In genomic region chr16:26457061-26457460, GRCh38 we compare ENCODE assay signal across 19 cellular contexts.
DNase-seq lines count a peak whose midpoint lies in the region; ATAC-seq and TF ChIP-seq lines count a peak whose summit lies in the region.
"Had no signal": no experiment of that assay in that cellular context is flagged by ENCODE, and none has a peak within 500 bp of the region (broad histone marks: within the 10 kb centered on the region; RNA-seq: fewer than 3 reads in every experiment).

No MANE protein-coding gene starts in this region.

- H3K4me3 ChIP-seq in cardiac muscle cell (no peak overlapping the region), trophoblast cell (ENCODE audit: low read depth, low read length) (no peak overlapping the region)
- H3K4me3 ChIP-seq: GM12878, GM23248 had no signal

- DNase-seq in cardiac muscle cell (ENCODE audit: low read depth in 1 of 2, low spot score in 1 of 2): peak in 1 of 2 donors; percentile 4
- DNase-seq in left cardiac atrium: no peak
- DNase-seq in inferior parietal cortex (ENCODE audit: extremely low spot score): peak; percentile 58
- no peak for DNase-seq in trophoblast cell
- DNase-seq in AG08396 (ENCODE audit: low spot score): no peak
- DNase-seq in omental fat pad (ENCODE audit: low spot score): no peak
- DNase-seq: AML-193; C1 segment of cervical spinal cord; Caco-2; CD8-positive, alpha-beta T cell; DMS 273 treated with DMSO at 0.1 percent for 48 hours; DMS79; EL; GDM1; GM23248; H7; HCEC 1CT had no signal

- H4K8ac ChIP-seq in trophoblast cell (ENCODE audit: low read depth, low read length): no peak overlapping the region

- H3K27ac ChIP-seq in cardiac muscle cell: peak overlapping the region; percentile 24
- peak overlapping the region; percentile 73 for H3K27ac ChIP-seq in trophoblast cell (ENCODE audit: low read depth, low read length)
- H3K27ac ChIP-seq: 22Rv1, GM23248 had no signal

- H2BK120ac ChIP-seq in trophoblast cell (ENCODE audit: insufficient read depth, low read length, poor library complexity): no peak overlapping the region

- no peak overlapping the region for H3K14ac ChIP-seq in trophoblast cell (ENCODE audit: low read length)

- H3K9me3 ChIP-seq in cardiac muscle cell (ENCODE audit: low read depth): no peaks in the 10 kb centered on the region
- no peaks in the 10 kb centered on the region for H3K9me3 ChIP-seq in trophoblast cell (ENCODE audit: insufficient read depth, low read depth, low read length)
- H3K9me3 ChIP-seq: Caco-2 had no signal

- TF ChIP-seq CTCF in cardiac muscle cell (IDR thresholded peaks at IDR 0.05; ENCODE audit: low read depth, low read length) (no peak), omental fat pad (IDR thresholded peaks at IDR 0.05) (no peak)

- no peak overlapping the region for H2AFZ ChIP-seq in trophoblast cell (ENCODE audit: insufficient read depth, low read length, poor library complexity)
- H2AFZ ChIP-seq: GM23248 had no signal

- no peak for ATAC-seq in left cardiac atrium
- ATAC-seq in omental fat pad (ENCODE audit: low FRiP score): no peak
- ATAC-seq: CD8-positive, alpha-beta T cell; GM12878 had no signal

- H3K4me1 ChIP-seq in cardiac muscle cell (ENCODE audit: low read depth): no peaks in the 10 kb centered on the region
- H3K4me1 ChIP-seq in trophoblast cell (ENCODE audit: control insufficient read depth in 1 of 2, insufficient read depth in 2 of 2, low read length in 2 of 2): peaks cover 8 to 9% of the 10 kb centered on the region in 2 experiments
- H3K4me1 ChIP-seq: Caco-2 had no signal

- no peak overlapping the region for H4K12ac ChIP-seq in trophoblast cell (ENCODE audit: low read depth, low read length)

- H3K9ac ChIP-seq in trophoblast cell (ENCODE audit: low read length): no peak overlapping the region
- H3K9ac ChIP-seq: GM23248 had no signal

- intact Hi-C loops in left cardiac atrium (cut with DNase I): no loop called here

- H3K27me3 ChIP-seq in cardiac muscle cell (no peaks in the 10 kb centered on the region), trophoblast cell (ENCODE audit: insufficient read depth, low read length) (no peaks in the 10 kb centered on the region)

- H3K36me3 ChIP-seq in cardiac muscle cell: no peaks in the 10 kb centered on the region
- no peaks in the 10 kb centered on the region for H3K36me3 ChIP-seq in trophoblast cell (ENCODE audit: control insufficient read depth in 1 of 2, insufficient read depth in 2 of 2, low read length in 2 of 2)

- peak overlapping the region; percentile 34 for H3K4me2 ChIP-seq in trophoblast cell (ENCODE audit: low read length)

- no peak overlapping the region for H3K4ac ChIP-seq in trophoblast cell (ENCODE audit: low read depth, low read length)

- H4K91ac ChIP-seq in trophoblast cell (ENCODE audit: low read depth, low read length): no peak overlapping the region

- H3K23ac ChIP-seq in trophoblast cell (ENCODE audit: low read length): no peak overlapping the region

- peaks cover 5% of the 10 kb centered on the region for H3K79me1 ChIP-seq in trophoblast cell (ENCODE audit: low read length)

- no peak overlapping the region for H2BK12ac ChIP-seq in trophoblast cell (ENCODE audit: low read length)

- no peak overlapping the region for H3K18ac ChIP-seq in trophoblast cell (ENCODE audit: low read length)

- WGBS in trophoblast cell (ENCODE audit: extremely low coverage, insufficient coverage, insufficient read length): no CpG with 5 or more reads among the region's 7 CpGs

- H2BK5ac ChIP-seq in trophoblast cell (ENCODE audit: low read depth, low read length, poor library complexity): peak overlapping the region; percentile 43

- H2AK5ac ChIP-seq in trophoblast cell (ENCODE audit: low read length): no peak overlapping the region

- no peaks in the 10 kb centered on the region for H3K79me2 ChIP-seq in trophoblast cell (ENCODE audit: control insufficient read depth, insufficient read depth, low read length, poor library complexity)
